ENCODE assay signal across 11 cellular contexts in the genomic region with DNA sequence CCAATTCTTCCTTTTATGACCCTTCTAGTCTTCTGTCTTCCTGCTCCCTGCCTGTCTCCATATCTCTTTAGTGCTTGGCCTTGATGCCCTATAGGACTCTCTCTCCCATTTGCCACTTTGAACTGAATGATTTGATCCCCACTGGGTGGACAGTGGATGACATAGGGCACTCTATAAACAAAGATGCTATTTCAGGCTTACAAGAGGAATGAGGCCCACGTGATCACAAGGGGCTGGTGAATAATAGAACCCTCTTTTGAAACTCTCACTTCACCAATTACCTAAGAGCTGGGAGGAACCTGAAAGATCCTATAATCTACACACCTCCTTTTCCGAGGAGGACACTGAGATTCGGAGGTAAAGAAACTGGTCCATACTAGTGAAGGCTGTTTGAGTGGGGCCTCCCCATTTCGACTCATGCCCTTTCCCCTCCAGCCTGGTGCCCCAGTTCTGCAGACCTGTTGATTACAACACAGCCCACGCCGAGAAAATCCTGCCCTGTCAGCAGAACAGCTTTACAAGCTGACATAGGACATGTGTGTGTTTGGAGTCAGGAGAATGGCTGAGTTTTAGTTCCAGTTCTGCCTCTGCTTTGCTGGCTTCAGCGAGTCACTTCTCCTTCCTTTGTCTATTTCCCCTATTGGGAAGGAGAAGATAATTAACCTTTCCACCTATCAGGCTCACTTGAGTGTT.
DNase-seq lines count a peak whose midpoint lies in the region; ATAC-seq and TF ChIP-seq lines count a peak whose summit lies in the region.
"Had no signal": no experiment of that assay in that cellular context is flagged by ENCODE, and none has a peak within 500 bp of the region (broad histone marks: within the 10 kb centered on the region; RNA-seq: fewer than 3 reads in every experiment).

No MANE protein-coding gene starts in this region.

- ATAC-seq in activated B cell treated with CpG ODN at 0.5 μM for 24 hours (ENCODE audit: low read depth) (no peak), HG03139 (IDR thresholded peaks at IDR 0.05; ENCODE audit: unreplicated experiment) (no peak)
- ATAC-seq: HCT116 had no signal

- H3K4me3 Mint-ChIP-seq in activated B cell treated with CpG ODN at 0.5 μM for 24 hours, result peak overlapping the region; percentile 39
- H3K4me3 Mint-ChIP-seq in activated CD4-positive, alpha-beta T cell treated with anti-CD3 and anti-CD28 coated beads, Interleukin-2, amount 10 ng/mL, durations not matched to agents 7 days and 5 days, result no peak overlapping the region

- peaks cover 53% of the 10 kb centered on the region for H3K4me1 ChIP-seq in rectal smooth muscle tissue (ENCODE audit: control insufficient read depth, insufficient read depth, low read length)

- DNase-seq in ELR (ENCODE audit: low read depth) (peak; percentile 17), activated B cell treated with CpG ODN at 0.5 μM for 24 hours (no peak), hippocampal formation (lab: John Stamatoyannopoulos, UW) (peak; percentile 36 to 37), NCI-H2196 (lab: John Stamatoyannopoulos, UW; ENCODE audit: unreplicated experiment) (no peak)
- DNase-seq in activated CD4-positive, alpha-beta T cell treated with anti-CD3 and anti-CD28 coated beads for 1 hour, result no peak
- no peak for DNase-seq in activated CD4-positive, alpha-beta T cell treated with anti-CD3 and anti-CD28 coated beads, Interleukin-2, amount 10 ng/mL, durations not matched to agents 7 days and 5 days
- DNase-seq: DND-41, NCI-H1092 had no signal

- CTCF ChIA-PET in activated B cell treated with CpG ODN at 0.5 μM for 24 hours (lab: Charles Lee), result interaction anchor here (1.0 to 1.2 kb wide), 3 partner anchors 15 to 141 kb away, joined by 3 to 4 read pairs (median 3); no protein-coding TSS in a partner anchor
- CTCF ChIA-PET in activated CD4-positive, alpha-beta T cell treated with anti-CD3 and anti-CD28 coated beads, Interleukin-2, amount 10 ng/mL, durations not matched to agents 7 days and 5 days (lab: Charles Lee), result interaction anchor here (0.7 to 1.5 kb wide), 3 partner anchors 17 to 424 kb away, joined by 3 to 4 read pairs (median 3); no protein-coding TSS in a partner anchor

- H3K27ac ChIP-seq in rectal smooth muscle tissue (ENCODE audit: low read depth, low read length), result peak overlapping the region; percentile 72

- peaks cover 3% of the 10 kb centered on the region for H3K36me3 Mint-ChIP-seq in activated B cell treated with CpG ODN at 0.5 μM for 24 hours (ENCODE audit: low read depth)
- H3K36me3 Mint-ChIP-seq in activated CD4-positive, alpha-beta T cell treated with anti-CD3 and anti-CD28 coated beads, Interleukin-2, amount 10 ng/mL, durations not matched to agents 7 days and 5 days (ENCODE audit: low read depth), result no peaks in the 10 kb centered on the region

- no peak for TF ChIP-seq CTCF in activated B cell treated with CpG ODN at 0.5 μM for 24 hours (IDR thresholded peaks at IDR 0.05)

- no peaks in the 10 kb centered on the region for H3K27me3 ChIP-seq in rectal smooth muscle tissue (ENCODE audit: control insufficient read depth, insufficient read depth, low read length)

- H3K9ac ChIP-seq in rectal smooth muscle tissue (ENCODE audit: low read length), result no peak overlapping the region

- intact Hi-C loops in activated B cell treated with CpG ODN at 0.5 μM for 24 hours (cut with micrococcal nuclease), result loop anchor here (2.0 kb wide), 1 partner anchor 16 kb away; no protein-coding TSS in a partner anchor

- no peaks in the 10 kb centered on the region for H3K9me3 Mint-ChIP-seq in activated B cell treated with CpG ODN at 0.5 μM for 24 hours
- no peaks in the 10 kb centered on the region for H3K9me3 Mint-ChIP-seq in activated CD4-positive, alpha-beta T cell treated with anti-CD3 and anti-CD28 coated beads, Interleukin-2, amount 10 ng/mL, durations not matched to agents 7 days and 5 days

- POLR2A ChIA-PET in activated B cell treated with CpG ODN at 0.5 μM for 24 hours (lab: Charles Lee), result interaction anchor here (0.8 to 2.9 kb wide), 15 partner anchors 8 to 422 kb away, joined by 3 to 12 read pairs (median 5); no protein-coding TSS in a partner anchor
- POLR2A ChIA-PET in activated CD4-positive, alpha-beta T cell treated with anti-CD3 and anti-CD28 coated beads, Interleukin-2, amount 10 ng/mL, durations not matched to agents 7 days and 5 days (lab: Charles Lee), result no interaction called here

- peak overlapping the region; percentile 84 for H3K27ac Mint-ChIP-seq in activated B cell treated with CpG ODN at 0.5 μM for 24 hours
- no peak overlapping the region for H3K27ac Mint-ChIP-seq in activated CD4-positive, alpha-beta T cell treated with anti-CD3 and anti-CD28 coated beads, Interleukin-2, amount 10 ng/mL, durations not matched to agents 7 days and 5 days

- no peaks in the 10 kb centered on the region for H3K36me3 ChIP-seq in rectal smooth muscle tissue (ENCODE audit: control insufficient read depth, insufficient read depth, low read length)

- no peaks in the 10 kb centered on the region for H3K27me3 Mint-ChIP-seq in activated B cell treated with CpG ODN at 0.5 μM for 24 hours
- H3K27me3 Mint-ChIP-seq in activated CD4-positive, alpha-beta T cell treated with anti-CD3 and anti-CD28 coated beads, Interleukin-2, amount 10 ng/mL, durations not matched to agents 7 days and 5 days, result no peaks in the 10 kb centered on the region

- H3K4me3 ChIP-seq in rectal smooth muscle tissue (ENCODE audit: low read length), result no peak overlapping the region

- peaks cover 58% of the 10 kb centered on the region for H3K4me1 Mint-ChIP-seq in activated B cell treated with CpG ODN at 0.5 μM for 24 hours
- H3K4me1 Mint-ChIP-seq in activated CD4-positive, alpha-beta T cell treated with anti-CD3 and anti-CD28 coated beads, Interleukin-2, amount 10 ng/mL, durations not matched to agents 7 days and 5 days, result no peaks in the 10 kb centered on the region

Comparison
In these comparisons a context has a peak if more than half of its experiments do, and no peak if none do; other contexts are left out.
1. DNase-seq: peak in ELR (single experiment) and hippocampal formation (2 of 2); none in activated B cell treated with CpG ODN at 0.5 μM for 24 hours (single experiment), NCI-H2196 (single experiment), activated CD4-positive, alpha-beta T cell treated with anti-CD3 and anti-CD28 coated beads for 1 hour (single experiment) and activated CD4-positive, alpha-beta T cell treated with anti-CD3 and anti-CD28 coated beads, Interleukin-2, amount 10 ng/mL, durations not matched to agents 7 days and 5 days (single experiment).